ENCODE assay signal across 26 cellular contexts in the genomic region with DNA sequence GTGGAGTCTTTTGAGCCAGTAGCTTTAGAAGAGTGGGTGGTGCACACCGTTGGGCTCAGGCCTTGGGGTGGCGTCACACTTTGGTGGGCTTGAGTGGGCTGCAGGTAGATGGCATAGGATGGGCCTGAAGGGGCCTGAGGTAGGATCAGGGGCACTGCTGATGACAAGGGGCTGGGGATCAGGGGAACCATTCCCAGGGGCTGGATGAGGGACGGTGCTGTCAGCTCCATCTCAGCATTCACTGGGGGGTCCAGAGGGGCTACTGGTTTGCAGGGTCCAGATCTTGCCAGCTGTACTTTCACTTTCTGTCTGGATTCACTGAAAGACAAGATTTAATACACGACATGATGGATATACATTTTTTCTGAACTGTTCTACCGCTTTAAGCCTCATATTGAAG. TPM values are rescaled to one million over a fixed set of nuclear protein-coding genes. Genes with fewer than 3 reads are reported as not detected.
"Had no signal": no experiment of that assay in that cellular context is flagged by ENCODE, and none has a peak within 500 bp of the region (broad histone marks: within the 10 kb centered on the region; RNA-seq: fewer than 3 reads in every experiment).

No MANE protein-coding gene starts in this region.

- H3K4me1 ChIP-seq: body of pancreas, parathyroid adenoma, testis, uterus had no signal

- H3K27me3 Mint-ChIP-seq: activated CD8-positive, alpha-beta memory T cell treated with anti-CD3 and anti-CD28 coated beads, Interleukin-2, amount 10 ng/mL, durations not matched to agents 7 days and 5 days; activated CD8-positive, alpha-beta T cell treated with anti-CD3 and anti-CD28 coated beads for 36 hours; activated naive CD4-positive, alpha-beta T cell treated with anti-CD3 and anti-CD28 coated beads, Interleukin-2, amount 10 ng/mL, durations not matched to agents 7 days and 5 days; dendritic cell treated with granulocyte-macrophage colony-stimulating factor and Interleukin-4, amounts not matched to agents 40 ng/mL and 50 ng/mL, for 4 days; T-cell had no signal

- H3K27ac Mint-ChIP-seq: activated CD8-positive, alpha-beta memory T cell treated with anti-CD3 and anti-CD28 coated beads, Interleukin-2, amount 10 ng/mL, durations not matched to agents 7 days and 5 days; activated CD8-positive, alpha-beta T cell treated with anti-CD3 and anti-CD28 coated beads for 36 hours; dendritic cell treated with granulocyte-macrophage colony-stimulating factor and Interleukin-4, amounts not matched to agents 40 ng/mL and 50 ng/mL, for 4 days; T-cell had no signal

- H3K4me3 ChIP-seq: body of pancreas, left ventricle myocardium inferior, testis, uterus had no signal

- DNase-seq: activated CD4-positive, alpha-beta T cell treated with anti-CD3 and anti-CD28 coated beads for 48 hours; activated CD4-positive, CD25-positive, alpha-beta regulatory T cell; activated CD8-positive, alpha-beta memory T cell treated with anti-CD3 and anti-CD28 coated beads, Interleukin-2, amount 10 ng/mL, durations not matched to agents 7 days and 5 days; activated CD8-positive, alpha-beta T cell treated with anti-CD3 and anti-CD28 coated beads for 36 hours; activated effector memory CD4-positive, alpha-beta T cell treated with anti-CD3 and anti-CD28 coated beads, Interleukin-2, amount 50 U/mL, for 16 hours; activated naive CD4-positive, alpha-beta T cell treated with anti-CD3 and anti-CD28 coated beads, Interleukin-2, amount 10 ng/mL, durations not matched to agents 7 days and 5 days; activated T-cell treated with anti-CD3 and anti-CD28 coated beads for 4 hours; anterior cingulate cortex; body of pancreas; effector CD8-positive, alpha-beta T cell; hypothalamus; left ventricle myocardium inferior; nucleus accumbens; stimulated activated CD4-positive, alpha-beta T cell treated with anti-CD3 and anti-CD28 coated beads, Interleukin-2, amount 100 ng/mL, for 48 hours; stimulated activated CD8-positive, alpha-beta memory T cell treated with anti-CD3 and anti-CD28 coated beads, Interleukin-4, amount 100 ng/mL, for 48 hours; stimulated activated naive CD4-positive, alpha-beta T cell; T-cell; T1000; testis; uterus had no signal

- H3K36me3 ChIP-seq: left ventricle myocardium inferior, uterus had no signal

- H3K27me3 ChIP-seq: body of pancreas, testis, uterus had no signal

- H3K36me3 Mint-ChIP-seq: T-cell had no signal

- ATAC-seq: activated CD8-positive, alpha-beta memory T cell treated with anti-CD3 and anti-CD28 coated beads, Interleukin-2, amount 10 ng/mL, durations not matched to agents 7 days and 5 days; activated CD8-positive, alpha-beta T cell treated with anti-CD3 and anti-CD28 coated beads for 36 hours; body of pancreas; sciatic nerve; T-cell had no signal

- H3K27ac ChIP-seq: body of pancreas, left ventricle myocardium inferior, parathyroid adenoma, testis, uterus had no signal

- H3K4me3 Mint-ChIP-seq: activated CD8-positive, alpha-beta memory T cell treated with anti-CD3 and anti-CD28 coated beads, Interleukin-2, amount 10 ng/mL, durations not matched to agents 7 days and 5 days; activated CD8-positive, alpha-beta T cell treated with anti-CD3 and anti-CD28 coated beads for 36 hours; activated naive CD4-positive, alpha-beta T cell treated with anti-CD3 and anti-CD28 coated beads, Interleukin-2, amount 10 ng/mL, durations not matched to agents 7 days and 5 days; dendritic cell treated with granulocyte-macrophage colony-stimulating factor and Interleukin-4, amounts not matched to agents 40 ng/mL and 50 ng/mL, for 4 days; T-cell had no signal

- H3K9ac ChIP-seq: parathyroid adenoma had no signal

- H3K9me3 Mint-ChIP-seq: activated CD8-positive, alpha-beta T cell treated with anti-CD3 and anti-CD28 coated beads for 36 hours; activated naive CD4-positive, alpha-beta T cell treated with anti-CD3 and anti-CD28 coated beads, Interleukin-2, amount 10 ng/mL, durations not matched to agents 7 days and 5 days; dendritic cell treated with granulocyte-macrophage colony-stimulating factor and Interleukin-4, amounts not matched to agents 40 ng/mL and 50 ng/mL, for 4 days; T-cell had no signal

- H3K9me3 ChIP-seq: body of pancreas, left ventricle myocardium inferior, testis, uterus had no signal

- H3K79me2 ChIP-seq: parathyroid adenoma had no signal

- H2AFZ ChIP-seq: parathyroid adenoma had no signal

RNA-seq across cellular contexts. Expression of a gene that starts 27.9 kb away (rescaled TPM):
- total RNA-seq: activated CD8-positive, alpha-beta memory T cell treated with anti-CD3 and anti-CD28 coated beads, Interleukin-2, amount 10 ng/mL, durations not matched to agents 7 days and 5 days; activated CD8-positive, alpha-beta T cell treated with anti-CD3 and anti-CD28 coated beads for 36 hours; body of pancreas; frontal cortex; mononuclear cell; sciatic nerve; T-cell; testis; uterus had no signal
- polyA plus RNA-seq: neural cell had no signal
